1 cellular context compared by ENCODE assay signal in genomic region chr3:132417695-132418520, GRCh38.
TF ChIP-seq lines count a peak whose summit lies in the region.

No MANE protein-coding gene starts in this region.

TF ChIP-seq in K562, 482 proteins besides CTCF, POLR2A, EP300 and RAD21 (continued from another document and continues in another):
- TF ChIP-seq, protein P1, sequence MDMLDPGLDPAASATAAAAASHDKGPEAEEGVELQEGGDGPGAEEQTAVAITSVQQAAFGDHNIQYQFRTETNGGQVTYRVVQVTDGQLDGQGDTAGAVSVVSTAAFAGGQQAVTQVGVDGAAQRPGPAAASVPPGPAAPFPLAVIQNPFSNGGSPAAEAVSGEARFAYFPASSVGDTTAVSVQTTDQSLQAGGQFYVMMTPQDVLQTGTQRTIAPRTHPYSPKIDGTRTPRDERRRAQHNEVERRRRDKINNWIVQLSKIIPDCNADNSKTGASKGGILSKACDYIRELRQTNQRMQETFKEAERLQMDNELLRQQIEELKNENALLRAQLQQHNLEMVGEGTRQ (CRISPR knock-in tag; IDR thresholded peaks at IDR 0.05), result no peak; the same call in 1 of the 2 replicates
- TF ChIP-seq LARP7 (IDR thresholded peaks at IDR 0.05), result no peak
- TF ChIP-seq, protein P2, sequence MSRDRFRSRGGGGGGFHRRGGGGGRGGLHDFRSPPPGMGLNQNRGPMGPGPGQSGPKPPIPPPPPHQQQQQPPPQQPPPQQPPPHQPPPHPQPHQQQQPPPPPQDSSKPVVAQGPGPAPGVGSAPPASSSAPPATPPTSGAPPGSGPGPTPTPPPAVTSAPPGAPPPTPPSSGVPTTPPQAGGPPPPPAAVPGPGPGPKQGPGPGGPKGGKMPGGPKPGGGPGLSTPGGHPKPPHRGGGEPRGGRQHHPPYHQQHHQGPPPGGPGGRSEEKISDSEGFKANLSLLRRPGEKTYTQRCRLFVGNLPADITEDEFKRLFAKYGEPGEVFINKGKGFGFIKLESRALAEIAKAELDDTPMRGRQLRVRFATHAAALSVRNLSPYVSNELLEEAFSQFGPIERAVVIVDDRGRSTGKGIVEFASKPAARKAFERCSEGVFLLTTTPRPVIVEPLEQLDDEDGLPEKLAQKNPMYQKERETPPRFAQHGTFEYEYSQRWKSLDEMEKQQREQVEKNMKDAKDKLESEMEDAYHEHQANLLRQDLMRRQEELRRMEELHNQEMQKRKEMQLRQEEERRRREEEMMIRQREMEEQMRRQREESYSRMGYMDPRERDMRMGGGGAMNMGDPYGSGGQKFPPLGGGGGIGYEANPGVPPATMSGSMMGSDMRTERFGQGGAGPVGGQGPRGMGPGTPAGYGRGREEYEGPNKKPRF (IDR thresholded peaks at IDR 0.05; ENCODE audit: low read depth, low read length), result no peak
- no peak for TF ChIP-seq PHB2 (IDR thresholded peaks at IDR 0.05; ENCODE audit: low read depth)
- TF ChIP-seq NR2F6 (CRISPR knock-in tag; IDR thresholded peaks at IDR 0.05), result no peak
- TF ChIP-seq ZKSCAN3 (CRISPR knock-in tag; IDR thresholded peaks at IDR 0.05), result no peak
- TF ChIP-seq FOXJ3 (CRISPR knock-in tag; IDR thresholded peaks at IDR 0.05), result no peak
- no peak for TF ChIP-seq ARID2 (IDR thresholded peaks at IDR 0.05)
- no peak for TF ChIP-seq COPS2 (conservative IDR thresholded peaks at IDR 0.05)
- peak; percentile 48 for TF ChIP-seq SAP30 (IDR thresholded peaks at IDR 0.05; ENCODE audit: borderline replicate concordance, insufficient read depth, low read depth, low read length, poor library complexity, severe bottlenecking)
- TF ChIP-seq, protein P3, sequence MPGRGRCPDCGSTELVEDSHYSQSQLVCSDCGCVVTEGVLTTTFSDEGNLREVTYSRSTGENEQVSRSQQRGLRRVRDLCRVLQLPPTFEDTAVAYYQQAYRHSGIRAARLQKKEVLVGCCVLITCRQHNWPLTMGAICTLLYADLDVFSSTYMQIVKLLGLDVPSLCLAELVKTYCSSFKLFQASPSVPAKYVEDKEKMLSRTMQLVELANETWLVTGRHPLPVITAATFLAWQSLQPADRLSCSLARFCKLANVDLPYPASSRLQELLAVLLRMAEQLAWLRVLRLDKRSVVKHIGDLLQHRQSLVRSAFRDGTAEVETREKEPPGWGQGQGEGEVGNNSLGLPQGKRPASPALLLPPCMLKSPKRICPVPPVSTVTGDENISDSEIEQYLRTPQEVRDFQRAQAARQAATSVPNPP (IDR thresholded peaks at IDR 0.05; ENCODE audit: borderline replicate concordance, insufficient read depth, insufficient read length), result no peak
- peak; percentile 45 for TF ChIP-seq VEZF1 (CRISPR knock-in tag; IDR thresholded peaks at IDR 0.05)
- TF ChIP-seq, protein P4, sequence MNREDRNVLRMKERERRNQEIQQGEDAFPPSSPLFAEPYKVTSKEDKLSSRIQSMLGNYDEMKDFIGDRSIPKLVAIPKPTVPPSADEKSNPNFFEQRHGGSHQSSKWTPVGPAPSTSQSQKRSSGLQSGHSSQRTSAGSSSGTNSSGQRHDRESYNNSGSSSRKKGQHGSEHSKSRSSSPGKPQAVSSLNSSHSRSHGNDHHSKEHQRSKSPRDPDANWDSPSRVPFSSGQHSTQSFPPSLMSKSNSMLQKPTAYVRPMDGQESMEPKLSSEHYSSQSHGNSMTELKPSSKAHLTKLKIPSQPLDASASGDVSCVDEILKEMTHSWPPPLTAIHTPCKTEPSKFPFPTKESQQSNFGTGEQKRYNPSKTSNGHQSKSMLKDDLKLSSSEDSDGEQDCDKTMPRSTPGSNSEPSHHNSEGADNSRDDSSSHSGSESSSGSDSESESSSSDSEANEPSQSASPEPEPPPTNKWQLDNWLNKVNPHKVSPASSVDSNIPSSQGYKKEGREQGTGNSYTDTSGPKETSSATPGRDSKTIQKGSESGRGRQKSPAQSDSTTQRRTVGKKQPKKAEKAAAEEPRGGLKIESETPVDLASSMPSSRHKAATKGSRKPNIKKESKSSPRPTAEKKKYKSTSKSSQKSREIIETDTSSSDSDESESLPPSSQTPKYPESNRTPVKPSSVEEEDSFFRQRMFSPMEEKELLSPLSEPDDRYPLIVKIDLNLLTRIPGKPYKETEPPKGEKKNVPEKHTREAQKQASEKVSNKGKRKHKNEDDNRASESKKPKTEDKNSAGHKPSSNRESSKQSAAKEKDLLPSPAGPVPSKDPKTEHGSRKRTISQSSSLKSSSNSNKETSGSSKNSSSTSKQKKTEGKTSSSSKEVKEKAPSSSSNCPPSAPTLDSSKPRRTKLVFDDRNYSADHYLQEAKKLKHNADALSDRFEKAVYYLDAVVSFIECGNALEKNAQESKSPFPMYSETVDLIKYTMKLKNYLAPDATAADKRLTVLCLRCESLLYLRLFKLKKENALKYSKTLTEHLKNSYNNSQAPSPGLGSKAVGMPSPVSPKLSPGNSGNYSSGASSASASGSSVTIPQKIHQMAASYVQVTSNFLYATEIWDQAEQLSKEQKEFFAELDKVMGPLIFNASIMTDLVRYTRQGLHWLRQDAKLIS (CRISPR knock-in tag; IDR thresholded peaks at IDR 0.05), result peak; percentile 68
- TF ChIP-seq PKNOX1 (IDR thresholded peaks at IDR 0.05), result peak; percentile 92
- no peak for TF ChIP-seq HNRNPLL (IDR thresholded peaks at IDR 0.05; ENCODE audit: low read depth, low read length, poor library complexity, severe bottlenecking)
- no peak for TF ChIP-seq HNRNPL (IDR thresholded peaks at IDR 0.05; ENCODE audit: low read depth, low read length)
- TF ChIP-seq POU5F1 (IDR thresholded peaks at IDR 0.05; ENCODE audit: borderline replicate concordance, low read depth, low read length, partially characterized antibody), result no peak
- no peak for TF ChIP-seq ZNF408 (CRISPR knock-in tag; IDR thresholded peaks at IDR 0.05; ENCODE audit: low read depth)
- no peak for TF ChIP-seq ATF1 (CRISPR knock-in tag; IDR thresholded peaks at IDR 0.05)
- TF ChIP-seq ATF1 (tag; IDR thresholded peaks at IDR 0.05), result no peak
- TF ChIP-seq ZNF121 (CRISPR knock-in tag; conservative IDR thresholded peaks at IDR 0.05), result no peak
- TF ChIP-seq CBFB (CRISPR knock-in tag; IDR thresholded peaks at IDR 0.05), result no peak
- TF ChIP-seq ZNF583 (CRISPR knock-in tag; IDR thresholded peaks at IDR 0.05), result no peak
- no peak for TF ChIP-seq SMARCE1 (IDR thresholded peaks at IDR 0.05)
- TF ChIP-seq MECOM (CRISPR knock-in tag; IDR thresholded peaks at IDR 0.05), result no peak
- no peak for TF ChIP-seq PRMT5 (CRISPR knock-in tag; IDR thresholded peaks at IDR 0.05)
- TF ChIP-seq HDAC2 (IDR thresholded peaks at IDR 0.05), result no peak
- no peak for TF ChIP-seq FOXA1 (IDR thresholded peaks at IDR 0.05; ENCODE audit: borderline replicate concordance)
- TF ChIP-seq SAFB (IDR thresholded peaks at IDR 0.05; ENCODE audit: borderline replicate concordance, low read depth, low read length), result no peak
- peak; percentile 43; the same call in 1 of the 2 replicates for TF ChIP-seq ZBTB7A (IDR thresholded peaks at IDR 0.05; ENCODE audit: borderline replicate concordance, control insufficient read depth, low read depth, low read length)
- no peak for TF ChIP-seq ELF4 (CRISPR knock-in tag; IDR thresholded peaks at IDR 0.05)
- no peak for TF ChIP-seq ZNF197 (CRISPR knock-in tag; IDR thresholded peaks at IDR 0.05; ENCODE audit: low read depth)
- no peak for TF ChIP-seq ZBED1 (IDR thresholded peaks at IDR 0.05)
- TF ChIP-seq TCFL5 (CRISPR knock-in tag; conservative IDR thresholded peaks at IDR 0.05), result no peak
- no peak for TF ChIP-seq CREBBP (IDR thresholded peaks at IDR 0.05; ENCODE audit: low read depth, low read length)
- TF ChIP-seq, protein P5, sequence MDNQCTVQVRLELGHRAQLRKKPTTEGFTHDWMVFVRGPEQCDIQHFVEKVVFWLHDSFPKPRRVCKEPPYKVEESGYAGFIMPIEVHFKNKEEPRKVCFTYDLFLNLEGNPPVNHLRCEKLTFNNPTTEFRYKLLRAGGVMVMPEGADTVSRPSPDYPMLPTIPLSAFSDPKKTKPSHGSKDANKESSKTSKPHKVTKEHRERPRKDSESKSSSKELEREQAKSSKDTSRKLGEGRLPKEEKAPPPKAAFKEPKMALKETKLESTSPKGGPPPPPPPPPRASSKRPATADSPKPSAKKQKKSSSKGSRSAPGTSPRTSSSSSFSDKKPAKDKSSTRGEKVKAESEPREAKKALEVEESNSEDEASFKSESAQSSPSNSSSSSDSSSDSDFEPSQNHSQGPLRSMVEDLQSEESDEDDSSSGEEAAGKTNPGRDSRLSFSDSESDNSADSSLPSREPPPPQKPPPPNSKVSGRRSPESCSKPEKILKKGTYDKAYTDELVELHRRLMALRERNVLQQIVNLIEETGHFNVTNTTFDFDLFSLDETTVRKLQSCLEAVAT (IDR thresholded peaks at IDR 0.05), result no peak
- TF ChIP-seq ZNF778 (CRISPR knock-in tag; IDR thresholded peaks at IDR 0.05), result no peak
- TF ChIP-seq PCBP2 (IDR thresholded peaks at IDR 0.05; ENCODE audit: low read depth, low read length, poor library complexity, severe bottlenecking), result no peak
- TF ChIP-seq, protein P6, sequence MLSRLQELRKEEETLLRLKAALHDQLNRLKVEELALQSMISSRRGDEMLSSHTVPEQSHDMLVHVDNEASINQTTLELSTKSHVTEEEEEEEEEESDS (CRISPR knock-in tag; IDR thresholded peaks at IDR 0.05), result no peak
- no peak for TF ChIP-seq ZNF589 (CRISPR knock-in tag; IDR thresholded peaks at IDR 0.05; ENCODE audit: low read depth)
- no peak for TF ChIP-seq ZNF696 (CRISPR knock-in tag; conservative IDR thresholded peaks at IDR 0.05)
- no peak for TF ChIP-seq NFYB (IDR thresholded peaks at IDR 0.05; ENCODE audit: extremely low read depth, insufficient read length)
- TF ChIP-seq ZC3H4 (CRISPR knock-in tag; IDR thresholded peaks at IDR 0.05; ENCODE audit: borderline replicate concordance), result no peak
- TF ChIP-seq RBM25 (IDR thresholded peaks at IDR 0.05; ENCODE audit: low read depth, low read length, severe bottlenecking), result no peak
- no peak for TF ChIP-seq ATF7 (IDR thresholded peaks at IDR 0.05)
- TF ChIP-seq XRCC4 (IDR thresholded peaks at IDR 0.05; ENCODE audit: extremely low read depth, insufficient read depth, insufficient read length), result no peak
- no peak for TF ChIP-seq NKRF (IDR thresholded peaks at IDR 0.05; ENCODE audit: borderline replicate concordance)
- TF ChIP-seq EP400 (IDR thresholded peaks at IDR 0.05), result peak; percentile 15; the same call in 1 of the 2 replicates
- no peak for TF ChIP-seq RBM39 (optimal IDR thresholded peaks at IDR 0.05; ENCODE audit: low read depth, low read length)
- TF ChIP-seq ZBTB17 (CRISPR knock-in tag; IDR thresholded peaks at IDR 0.05), result no peak
- no peak for TF ChIP-seq POLR2AphosphoS2 (IDR thresholded peaks at IDR 0.05; ENCODE audit: low read length)
- TF ChIP-seq GATAD2B (IDR thresholded peaks at IDR 0.05; ENCODE audit: borderline replicate concordance), result no peak
- TF ChIP-seq XRCC5 (IDR thresholded peaks at IDR 0.05; ENCODE audit: low read depth, low read length), result no peak
- TF ChIP-seq EGR1 (conservative IDR thresholded peaks at IDR 0.05), result no peak
- no peak for TF ChIP-seq DLX4 (CRISPR knock-in tag; IDR thresholded peaks at IDR 0.05)
- TF ChIP-seq ZFPM2 (CRISPR knock-in tag; IDR thresholded peaks at IDR 0.05), result no peak
- no peak for TF ChIP-seq ZNF431 (CRISPR knock-in tag; IDR thresholded peaks at IDR 0.05)
- peak; percentile 14; the same call in 1 of the 2 replicates for TF ChIP-seq BHLHE40 (IDR thresholded peaks at IDR 0.05; ENCODE audit: low read length)
- no peak for TF ChIP-seq HMGN3 (IDR thresholded peaks at IDR 0.05; ENCODE audit: borderline replicate concordance, extremely low read depth, insufficient read length, low read depth, low read length)
